In genomic region chr5:20660588-20660987, GRCh38 we compare ENCODE assay signal across 25 cellular contexts.
DNase-seq lines count a peak whose midpoint lies in the region; ATAC-seq, FAIRE-seq and TF ChIP-seq lines count a peak whose summit lies in the region.
"Had no signal": no experiment of that assay in that cellular context is flagged by ENCODE, and none has a peak within 500 bp of the region (broad histone marks: within the 10 kb centered on the region; RNA-seq: fewer than 3 reads in every experiment).

No MANE protein-coding gene starts in this region.

- H3K4me3 ChIP-seq in endocrine pancreas (ENCODE audit: control insufficient read depth, insufficient read depth, low read length), result peak overlapping the region; percentile 9
- H3K4me3 ChIP-seq: HAP-1 had no signal

- H3K9me3 Mint-ChIP-seq in type B pancreatic cell, result no peaks in the 10 kb centered on the region

- in situ Hi-C loops in SK-MEL-5 (cut with HindIII; ENCODE audit: low pct_unique_long_range_greater_than_20kb, low sequenced_read_pairs), result no loop called here

- H3K4me1 Mint-ChIP-seq in type B pancreatic cell (ENCODE audit: unreplicated experiment), result no peaks in the 10 kb centered on the region
- H3K4me1 Mint-ChIP-seq: CD4-positive, CD25-positive, alpha-beta regulatory T cell; CD8-positive, alpha-beta memory T cell had no signal

- no peaks in the 10 kb centered on the region for H3K36me3 Mint-ChIP-seq in type B pancreatic cell
- H3K36me3 Mint-ChIP-seq: CD4-positive, CD25-positive, alpha-beta regulatory T cell; CD8-positive, alpha-beta memory T cell had no signal

- H3K9me3 ChIP-seq in endocrine pancreas (ENCODE audit: control insufficient read depth, low read length), result no peaks in the 10 kb centered on the region
- H3K9me3 ChIP-seq: BE2C, HAP-1 had no signal

- no peaks in the 10 kb centered on the region for H3K36me3 ChIP-seq in endocrine pancreas (ENCODE audit: control insufficient read depth, insufficient read depth, low read length)
- H3K36me3 ChIP-seq: BE2C, HAP-1 had no signal

- no peak for DNase-seq in HTR-8/SVneo (ENCODE audit: insufficient read length, low spot score)
- peak; percentile 93 for DNase-seq in SK-MEL-5 (ENCODE audit: low read depth, low spot score)
- no peak for DNase-seq in type B pancreatic cell (ENCODE audit: extremely low spot score, unreplicated experiment)
- DNase-seq in stimulated activated naive CD4-positive, alpha-beta T cell (lab: John Stamatoyannopoulos, UW), result no peak
- DNase-seq: ACHN; BE2C; C1 segment of cervical spinal cord; CD4-positive, CD25-positive, alpha-beta regulatory T cell; CD8-positive, alpha-beta memory T cell; COR-L47; DMS 273 treated with DMSO at 0.1 percent for 48 hours; DMS53; DND-41; EL; GOT3; HFFc6; IMR-90; KBM-7 had no signal

- no peaks in the 10 kb centered on the region for H3K27me3 ChIP-seq in endocrine pancreas (ENCODE audit: control insufficient read depth, insufficient read depth, low read length)
- H3K27me3 ChIP-seq: BE2C had no signal

- H3K27ac Mint-ChIP-seq in type B pancreatic cell, result peak overlapping the region; percentile 12
- H3K27ac Mint-ChIP-seq: CD4-positive, CD25-positive, alpha-beta regulatory T cell; CD8-positive, alpha-beta memory T cell; HFFc6 had no signal

- H3K4me3 Mint-ChIP-seq in type B pancreatic cell, result no peak overlapping the region
- H3K4me3 Mint-ChIP-seq: CD4-positive, CD25-positive, alpha-beta regulatory T cell; CD8-positive, alpha-beta memory T cell; HFFc6 had no signal

- no peak for TF ChIP-seq CTCF in type B pancreatic cell (conservative IDR thresholded peaks at IDR 0.05)

- peaks cover 5% of the 10 kb centered on the region for H3K4me1 ChIP-seq in endocrine pancreas (ENCODE audit: control insufficient read depth, insufficient read depth, low read length)
- H3K4me1 ChIP-seq: BE2C, HAP-1 had no signal

- H3K27me3 Mint-ChIP-seq in type B pancreatic cell, result no peaks in the 10 kb centered on the region
- H3K27me3 Mint-ChIP-seq: CD4-positive, CD25-positive, alpha-beta regulatory T cell; CD8-positive, alpha-beta memory T cell had no signal

- FAIRE-seq in HTR-8/SVneo (lab: Jason Lieb, UNC), result peak; percentile 71
- FAIRE-seq: A204.1, GM12891, GM18507 had no signal

- no peak overlapping the region for H3K9ac ChIP-seq in endocrine pancreas (ENCODE audit: control insufficient read depth, insufficient read depth, low read length)

- no peak for ATAC-seq in GM19328 (IDR thresholded peaks at IDR 0.05; ENCODE audit: unreplicated experiment)
- no peak for ATAC-seq in esophagus mucosa
